Comparison of ENCODE assay signal across 16 cellular contexts in the genomic region with DNA sequence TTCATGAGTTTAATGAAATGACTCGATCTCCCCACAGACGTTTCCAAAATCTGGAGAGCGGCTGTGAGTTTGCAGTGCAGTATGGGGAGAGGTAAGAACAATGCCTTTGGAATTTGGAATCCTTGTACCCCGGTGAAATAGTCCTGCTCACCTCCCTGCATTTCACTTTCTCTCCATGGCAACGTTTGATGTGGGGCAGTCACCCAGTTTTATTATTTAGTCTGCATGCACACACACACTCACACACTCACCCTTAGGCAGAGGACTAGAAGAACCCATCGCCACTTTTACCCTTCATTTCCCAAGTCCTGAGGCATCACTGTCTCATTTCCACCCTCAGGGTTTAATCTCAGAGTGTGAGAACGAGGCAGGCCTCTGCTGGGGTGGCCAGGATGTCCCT.
"Had no signal": no experiment of that assay in that cellular context is flagged by ENCODE, and none has a peak within 500 bp of the region (broad histone marks: within the 10 kb centered on the region; RNA-seq: fewer than 3 reads in every experiment).

No MANE protein-coding gene starts in this region.

- H3K36me3 ChIP-seq: colonic mucosa, left ventricle myocardium inferior, tibial nerve had no signal

- H3K27ac Mint-ChIP-seq: activated naive CD8-positive, alpha-beta T cell; naive B cell had no signal

- H3K4me1 ChIP-seq: colonic mucosa had no signal

- H3K9me3 ChIP-seq: colonic mucosa, left ventricle myocardium inferior, tibial nerve had no signal

- H3K27me3 ChIP-seq: colonic mucosa, tibial nerve had no signal

- H3K27me3 Mint-ChIP-seq: activated naive CD8-positive, alpha-beta T cell had no signal

- DNase-seq: activated gamma-delta T cell treated with Interleukin-2 at 50 U/mL for 16 hours; amniotic stem cell; colonic mucosa; erythroblast; foreskin melanocyte; left ventricle myocardium inferior; mammary epithelial cell; naive B cell; stimulated activated CD4-positive, alpha-beta T cell treated with anti-CD3 and anti-CD28 coated beads, Interleukin-12 subunit alpha, Interleukin-12 subunit beta, amount 100 ng/mL, for 4 hours; stimulated activated CD4-positive, alpha-beta T cell treated with anti-CD3 and anti-CD28 coated beads, Interleukin-1b, Interleukin-23, amount 100 ng/mL, for 48 hours; stimulated activated naive CD4-positive, alpha-beta T cell treated with Interleukin-2 at 50 U/mL for 16 hours; T-helper 1 cell; T1000 had no signal

- H3K9ac ChIP-seq: parathyroid adenoma had no signal

- H3K9me3 Mint-ChIP-seq: naive B cell had no signal

- H3K27ac ChIP-seq: colonic mucosa, left ventricle myocardium inferior, parathyroid adenoma had no signal

- H2AFZ ChIP-seq: parathyroid adenoma had no signal

- H3K36me3 Mint-ChIP-seq: activated naive CD8-positive, alpha-beta T cell; naive B cell had no signal

- H3K4me3 ChIP-seq: colonic mucosa, left ventricle myocardium inferior, tibial nerve had no signal

- H3K79me2 ChIP-seq: parathyroid adenoma had no signal

- H3K4me3 Mint-ChIP-seq: activated naive CD8-positive, alpha-beta T cell had no signal
